ENCODE assay signal across 6 cellular contexts in genomic region chr5:181189363-181189961, GRCh38. TPM values are rescaled to one million over a fixed set of nuclear protein-coding genes. Genes with fewer than 3 reads are reported as not detected.
DNase-seq lines count a peak whose midpoint lies in the region; ATAC-seq, FAIRE-seq and TF ChIP-seq lines count a peak whose summit lies in the region.

No MANE protein-coding gene starts in this region.

- no peaks in the 10 kb centered on the region for H3K9me3 ChIP-seq in liver (ENCODE audit: control insufficient read depth in 4 of 4, low read length in 3 of 4)

- peaks cover 56% of the 10 kb centered on the region for H3K4me1 Mint-ChIP-seq in activated T-cell treated with anti-CD3 and anti-CD28 coated beads, Interleukin-2, amount 50 U/mL, for 72 hours (ENCODE audit: low read depth)

- DNase-seq in GM12892 (ENCODE audit: insufficient read length) (no peak), epidermal melanocyte (ENCODE audit: insufficient read length, low spot score) (no peak)
- peak; percentile 69 to 79 for DNase-seq in activated T-cell treated with anti-CD3 and anti-CD28 coated beads, Interleukin-2, amount 50 U/mL, for 72 hours

- H3K4me1 ChIP-seq in liver (ENCODE audit: control insufficient read depth in 4 of 4, insufficient read depth in 4 of 4, low read length in 3 of 4) (peaks cover 4 to 39% (median 28%) of the 10 kb centered on the region in 4 donors), urinary bladder (ENCODE audit: insufficient read depth) (no peaks in the 10 kb centered on the region)

- H3K27ac Mint-ChIP-seq in activated T-cell treated with anti-CD3 and anti-CD28 coated beads, Interleukin-2, amount 50 U/mL, for 72 hours, result peak overlapping the region; percentile 100

- H3K9ac ChIP-seq in liver (ENCODE audit: low read depth in 1 of 2, low read length in 2 of 2), result peak overlapping the region in 1 of 2 donors; percentile 1

- no peaks in the 10 kb centered on the region for H3K36me3 ChIP-seq in liver (ENCODE audit: control insufficient read depth in 4 of 4, insufficient read depth in 3 of 4, low read depth in 1 of 4, low read length in 3 of 4)
- H3K36me3 ChIP-seq in urinary bladder (ENCODE audit: insufficient read depth), result no peaks in the 10 kb centered on the region

- no peak for TF ChIP-seq RAD21 in liver (IDR thresholded peaks at IDR 0.05)

- H3K9me3 Mint-ChIP-seq in activated T-cell treated with anti-CD3 and anti-CD28 coated beads, Interleukin-2, amount 50 U/mL, for 72 hours, result no peaks in the 10 kb centered on the region

- no peaks in the 10 kb centered on the region for H3K27me3 Mint-ChIP-seq in activated T-cell treated with anti-CD3 and anti-CD28 coated beads, Interleukin-2, amount 50 U/mL, for 72 hours (ENCODE audit: low read depth)

- H3K27me3 ChIP-seq in liver (ENCODE audit: control insufficient read depth in 4 of 4, insufficient read depth in 4 of 4, low read length in 3 of 4), result no peaks in the 10 kb centered on the region

- TF ChIP-seq CTCF in liver (IDR thresholded peaks at IDR 0.05; ENCODE audit: low read depth, low read length, missing input control), result no peak

- under 1% methylated on average over 41 of the region's 41 CpGs for WGBS in liver
- WGBS in urinary bladder, result under 1% methylated on average over 41 of the region's 41 CpGs

- peak; percentile 28 to 31 for ATAC-seq in activated T-cell treated with anti-CD3 and anti-CD28 coated beads, Interleukin-2, amount 50 U/mL, for 72 hours (replicated peaks in 1 of 2)
- no peak for ATAC-seq in HG03097 (IDR thresholded peaks at IDR 0.05; ENCODE audit: low FRiP score, unreplicated experiment)

- H3K36me3 Mint-ChIP-seq in activated T-cell treated with anti-CD3 and anti-CD28 coated beads, Interleukin-2, amount 50 U/mL, for 72 hours (ENCODE audit: insufficient read depth in 2 of 2), result peaks cover 2 to 10% of the 10 kb centered on the region in 2 donors

- H3K4me3 Mint-ChIP-seq in activated T-cell treated with anti-CD3 and anti-CD28 coated beads, Interleukin-2, amount 50 U/mL, for 72 hours, result peak overlapping the region; percentile 98 to 100

- peak; percentile 36; the same call in 1 of the 2 replicates for TF ChIP-seq POLR2A in GM12892 (IDR thresholded peaks at IDR 0.05; ENCODE audit: low read depth, low read length)

- peak; percentile 56 for FAIRE-seq in GM12892 (lab: Jason Lieb, UNC)

- H3K4me3 ChIP-seq in liver (ENCODE audit: low read depth in 1 of 3, low read length in 3 of 3), result peak overlapping the region; percentile 76 to 89 (median 77)
- H3K4me3 ChIP-seq in urinary bladder (ENCODE audit: low read depth, low read length), result peak overlapping the region; percentile 47

- H3K27ac ChIP-seq in liver (ENCODE audit: low read depth in 1 of 2, low read length in 2 of 2) (peak overlapping the region in 1 of 2 donors; percentile 59), urinary bladder (ENCODE audit: low read depth) (no peak overlapping the region)

TF ChIP-seq in liver, 16 proteins besides CTCF, POLR2A, EP300 and RAD21:
- TF ChIP-seq, protein P1, sequence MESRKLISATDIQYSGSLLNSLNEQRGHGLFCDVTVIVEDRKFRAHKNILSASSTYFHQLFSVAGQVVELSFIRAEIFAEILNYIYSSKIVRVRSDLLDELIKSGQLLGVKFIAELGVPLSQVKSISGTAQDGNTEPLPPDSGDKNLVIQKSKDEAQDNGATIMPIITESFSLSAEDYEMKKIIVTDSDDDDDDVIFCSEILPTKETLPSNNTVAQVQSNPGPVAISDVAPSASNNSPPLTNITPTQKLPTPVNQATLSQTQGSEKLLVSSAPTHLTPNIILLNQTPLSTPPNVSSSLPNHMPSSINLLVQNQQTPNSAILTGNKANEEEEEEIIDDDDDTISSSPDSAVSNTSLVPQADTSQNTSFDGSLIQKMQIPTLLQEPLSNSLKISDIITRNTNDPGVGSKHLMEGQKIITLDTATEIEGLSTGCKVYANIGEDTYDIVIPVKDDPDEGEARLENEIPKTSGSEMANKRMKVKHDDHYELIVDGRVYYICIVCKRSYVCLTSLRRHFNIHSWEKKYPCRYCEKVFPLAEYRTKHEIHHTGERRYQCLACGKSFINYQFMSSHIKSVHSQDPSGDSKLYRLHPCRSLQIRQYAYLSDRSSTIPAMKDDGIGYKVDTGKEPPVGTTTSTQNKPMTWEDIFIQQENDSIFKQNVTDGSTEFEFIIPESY (IDR thresholded peaks at IDR 0.05), result no peak
- TF ChIP-seq HNF4A (conservative IDR thresholded peaks at IDR 0.05) (no peak), FOXA2 (IDR thresholded peaks at IDR 0.05) (no peak), MAX (IDR thresholded peaks at IDR 0.05) (no peak), HNF4G (IDR thresholded peaks at IDR 0.05) (no peak), EGR1 (IDR thresholded peaks at IDR 0.05; ENCODE audit: low read depth in 2 of 2) (no peak), TAF1 (conservative IDR thresholded peaks at IDR 0.05) (no peak), JUND (IDR thresholded peaks at IDR 0.05) (no peak), REST (IDR thresholded peaks at IDR 0.05) (no peak), FOXA1 (IDR thresholded peaks at IDR 0.05) (no peak), NR2F2 (IDR thresholded peaks at IDR 0.05) (no peak)

RNA-seq across cellular contexts. Expression of gene TRIM7, which starts 15.5 kb away (rescaled TPM):
- 0.70 TPM for polyA plus RNA-seq in GM12892 (2012; ENCODE audit: missing spikeins)
- 1 to 10 TPM; 2.4 to 2.9 TPM for total RNA-seq in activated T-cell treated with anti-CD3 and anti-CD28 coated beads, Interleukin-2, amount 50 U/mL, for 72 hours
- under 1 TPM in 1 of 2 donors, not detected in 1; 0.50 TPM for total RNA-seq in liver
- under 1 TPM; 0.10 to 0.14 TPM for polyA plus RNA-seq in liver
- 1.2 TPM for total RNA-seq in urinary bladder
- 3.7 TPM for polyA plus RNA-seq in urinary bladder

RNA-seq across cellular contexts. Expression of gene TRIM41, which starts 33.6 kb away (rescaled TPM):
- 12.2 TPM for polyA plus RNA-seq in GM12892 (2012; ENCODE audit: missing spikeins)
- 10 to 100 TPM; 42.1 to 52.1 TPM for total RNA-seq in activated T-cell treated with anti-CD3 and anti-CD28 coated beads, Interleukin-2, amount 50 U/mL, for 72 hours
- total RNA-seq in liver (10 to 100 TPM in 1 of 2 donors, 1 to 10 TPM in 1; 9.6 to 12.3 TPM), urinary bladder (8.8 TPM)
- polyA plus RNA-seq in liver (10 to 100 TPM in 1 of 2 donors, 1 to 10 TPM in 1; 2.8 to 14.1 TPM), urinary bladder (20.6 TPM)

RNA-seq across cellular contexts. Expression of gene OR2V2, which starts 42.1 kb away (rescaled TPM):
- polyA plus RNA-seq in GM12892 (2012; ENCODE audit: missing spikeins), result not detected
- not detected for total RNA-seq in activated T-cell treated with anti-CD3 and anti-CD28 coated beads, Interleukin-2, amount 50 U/mL, for 72 hours
- total RNA-seq in liver, result not detected
- polyA plus RNA-seq in liver, result not detected
- total RNA-seq in urinary bladder, result not detected
- polyA plus RNA-seq in urinary bladder, result not detected

RNA-seq across cellular contexts. Expression of gene RACK1, which starts 54.2 kb away (rescaled TPM):
- 3,646 TPM for polyA plus RNA-seq in GM12892 (2012; ENCODE audit: missing spikeins)
- total RNA-seq in activated T-cell treated with anti-CD3 and anti-CD28 coated beads, Interleukin-2, amount 50 U/mL, for 72 hours, result 1,000 to 10,000 TPM; 3,606 to 3,662 TPM
- total RNA-seq in liver, result 1,000 to 10,000 TPM in 1 of 2 donors, 100 to 1,000 TPM in 1; 967 to 2,255 TPM
- polyA plus RNA-seq in liver, result 100 to 1,000 TPM; 310 to 913 TPM
- total RNA-seq in urinary bladder, result 2,993 TPM
- polyA plus RNA-seq in urinary bladder, result 2,408 TPM

RNA-seq across cellular contexts. Expression of gene OR2V1, which starts 58.5 kb away (rescaled TPM):
- polyA plus RNA-seq in GM12892 (2012; ENCODE audit: missing spikeins), result not detected
- not detected for total RNA-seq in activated T-cell treated with anti-CD3 and anti-CD28 coated beads, Interleukin-2, amount 50 U/mL, for 72 hours
- total RNA-seq in liver, result not detected
- polyA plus RNA-seq in liver, result not detected
- total RNA-seq in urinary bladder, result not detected
- polyA plus RNA-seq in urinary bladder, result not detected

Comparison
In these comparisons a context has a peak if more than half of its experiments do, and no peak if none do; other contexts are left out.
1. DNase-seq: peak in activated T-cell treated with anti-CD3 and anti-CD28 coated beads, Interleukin-2, amount 50 U/mL, for 72 hours (2 of 2); none in GM12892 (single experiment) and epidermal melanocyte (single experiment).